In the genomic region with DNA sequence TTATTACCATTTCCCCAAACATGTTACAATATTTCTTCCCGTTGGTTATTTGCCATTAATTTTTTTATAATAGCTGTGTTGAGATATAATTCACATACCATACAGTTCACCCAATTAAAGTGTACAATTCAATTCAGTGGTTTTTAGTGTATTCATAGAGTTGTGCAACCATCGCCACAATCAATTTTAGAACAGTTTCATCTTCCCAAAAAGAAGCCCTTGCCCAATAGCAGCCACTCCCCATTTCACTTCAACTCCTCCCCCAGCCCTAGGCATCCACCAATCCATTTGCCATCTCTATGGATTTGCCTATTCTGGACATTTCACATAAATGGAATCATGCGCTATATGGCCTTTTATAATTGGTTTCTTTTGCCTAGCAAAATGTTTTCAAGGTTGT, we compare ENCODE assay signal across 31 cellular contexts.
"Had no signal": no experiment of that assay in that cellular context is flagged by ENCODE, and none has a peak within 500 bp of the region (broad histone marks: within the 10 kb centered on the region; RNA-seq: fewer than 3 reads in every experiment).

No MANE protein-coding gene starts in this region.

- H3K4me3 ChIP-seq: coronary artery, dorsolateral prefrontal cortex, heart right ventricle, left lung, lung, neural progenitor cell, right atrium auricular region, smooth muscle cell, stomach, thyroid gland, upper lobe of left lung had no signal

- DNase-seq: activated CD4-positive, alpha-beta memory T cell treated with anti-CD3 and anti-CD28 coated beads for 36 hours; activated CD4-positive, alpha-beta T cell treated with anti-CD3 and anti-CD28 coated beads for 4 hours; activated CD8-positive, alpha-beta memory T cell treated with anti-CD3 and anti-CD28 coated beads, Interleukin-2, amount 50 U/mL, for 4 hours; activated gamma-delta T cell; activated naive CD4-positive, alpha-beta T cell treated with anti-CD3 and anti-CD28 coated beads, Interleukin-2, amount 10 ng/mL, durations not matched to agents 7 days and 5 days; activated naive CD8-positive, alpha-beta T cell treated with anti-CD3 and anti-CD28 coated beads, Interleukin-2, amount 10 ng/mL, durations not matched to agents 7 days and 5 days; activated T-cell treated with anti-CD3 and anti-CD28 coated beads, Interleukin-2, amount 50 U/mL, for 1 hour; amniotic stem cell; brain microvascular endothelial cell; dorsolateral prefrontal cortex; foreskin melanocyte; heart right ventricle; kidney glomerular epithelial cell; left lung; mesendoderm; natural killer cell; occipital lobe; stimulated activated CD4-positive, alpha-beta T cell treated with anti-CD3 and anti-CD28 coated beads, Interleukin-1b, Interleukin-23, amount 100 ng/mL, for 48 hours; stimulated activated CD4-positive, alpha-beta T cell treated with anti-CD3 and anti-CD28 coated beads, Interleukin-4, amount 100 ng/mL, for 4 hours; stimulated activated CD8-positive, alpha-beta memory T cell treated with anti-CD3 and anti-CD28 coated beads, Interleukin-4, amount 100 ng/mL, for 48 hours; stimulated activated naive B cell treated with anti-CD40 and anti-IgM and Interleukin-4, amounts not matched to agents 10 μg/mL and 1 μg/mL and 100 μg/mL, for 72 hours; stomach; thyroid gland; upper lobe of left lung had no signal

- H3K36me3 ChIP-seq: brain microvascular endothelial cell, heart right ventricle, left lung, neural progenitor cell, right atrium auricular region, stomach, thyroid gland, upper lobe of left lung had no signal

- H3K4me1 ChIP-seq: heart right ventricle, left lung, right atrium auricular region, stomach, upper lobe of left lung had no signal

- H3K27ac ChIP-seq: brain microvascular endothelial cell, coronary artery, dorsolateral prefrontal cortex, heart right ventricle, left lung, neural progenitor cell, parathyroid adenoma, right atrium auricular region, stomach, thyroid gland, upper lobe of left lung, VCaP had no signal

- H3K27me3 ChIP-seq: brain microvascular endothelial cell, dorsolateral prefrontal cortex, left lung, neural progenitor cell, right atrium auricular region, stomach, thyroid gland, upper lobe of left lung had no signal

- H3K9me3 ChIP-seq: heart right ventricle, left lung, right atrium auricular region, stomach, thyroid gland, upper lobe of left lung had no signal
